ENCODE assay signal across 10 cellular contexts in the genomic region with DNA sequence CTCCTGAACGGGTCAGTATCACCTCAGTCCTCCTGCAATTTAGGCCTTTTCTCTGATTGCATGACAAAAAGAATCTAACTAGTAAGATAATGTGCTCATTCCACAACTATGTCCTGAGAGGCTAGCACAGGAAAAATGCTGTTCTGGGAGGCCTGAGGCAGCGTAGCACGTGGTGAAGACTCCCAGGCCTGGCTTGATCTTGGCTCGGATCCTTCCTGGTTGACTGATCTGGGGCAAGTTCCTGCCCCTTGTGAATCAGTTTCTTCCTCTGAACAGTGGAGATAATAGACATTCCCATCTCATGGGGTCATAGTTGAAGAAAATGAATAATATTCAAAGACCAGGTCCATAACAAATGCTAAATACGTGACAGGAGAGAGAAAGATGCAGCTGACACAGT. TPM values are rescaled to one million over a fixed set of nuclear protein-coding genes. Genes with fewer than 3 reads are reported as not detected.
A peak's percentile ranks its signal among the peaks of the same experiment; 100 is the strongest.
DNase-seq lines count a peak whose midpoint lies in the region; ATAC-seq, FAIRE-seq and TF ChIP-seq lines count a peak whose summit lies in the region.
"Had no signal": no experiment of that assay in that cellular context is flagged by ENCODE, and none has a peak within 500 bp of the region (broad histone marks: within the 10 kb centered on the region; RNA-seq: fewer than 3 reads in every experiment).

No MANE protein-coding gene starts in this region.

- intact Hi-C loops in adrenal gland (cut with DNase I) = no loop called here
- intact Hi-C loops in left ventricle myocardium inferior (cut with micrococcal nuclease) = no loop called here
- intact Hi-C loops in ovary (cut with DNase I) = no loop called here

- no peaks in the 10 kb centered on the region for H3K9me3 ChIP-seq in adrenal gland (replicated peaks in 1 of 3)
- H3K9me3 ChIP-seq in left ventricle myocardium inferior (replicated peaks) = no peaks in the 10 kb centered on the region
- H3K9me3 ChIP-seq in skeletal muscle tissue (ENCODE audit: control insufficient read depth in 3 of 3, low read length in 3 of 3) = no peaks in the 10 kb centered on the region
- H3K9me3 ChIP-seq in ovary = no peaks in the 10 kb centered on the region

- peak; percentile 29 for DNase-seq in H54 (ENCODE audit: insufficient read length, low spot score)
- DNase-seq in adrenal gland = peak in 5 of 7 donors; percentile 25 to 67 (median 34)
- DNase-seq in left ventricle myocardium inferior = no peak
- DNase-seq in NCI-H2107 treated with DMSO at 0.1 percent for 48 hours (lab: John Stamatoyannopoulos, UW; ENCODE audit: unreplicated experiment) = no peak
- no peak for DNase-seq in GF-D8 (lab: John Stamatoyannopoulos, UW)
- no peak for DNase-seq in ovary
- DNase-seq: anterior cingulate cortex; stimulated activated CD4-positive, alpha-beta T cell treated with anti-CD3 and anti-CD28 coated beads, Interleukin-4, amount 100 ng/mL, for 4 hours had no signal

- WGBS in adrenal gland, 4 donors = 58 to 79% (median 69%) methylated on average over 5 of the region's 5 CpGs
- 50 to 64% (median 58%) methylated on average over 5 of the region's 5 CpGs for WGBS in ovary, 3 donors

- TF ChIP-seq POLR2A in H54 (IDR thresholded peaks at IDR 0.05; ENCODE audit: low read depth, low read length) (no peak), adrenal gland (IDR thresholded peaks at IDR 0.05) (no peak), ovary (IDR thresholded peaks at IDR 0.05) (no peak)

- no peak overlapping the region for H3K9ac ChIP-seq in skeletal muscle tissue (ENCODE audit: low read depth in 1 of 3, low read length in 3 of 3)

- TF ChIP-seq CTCF in adrenal gland (IDR thresholded peaks at IDR 0.05) (no peak), left ventricle myocardium inferior (IDR thresholded peaks at IDR 0.05; ENCODE audit: borderline replicate concordance) (no peak), ovary (IDR thresholded peaks at IDR 0.05) (no peak)

- H3K27ac ChIP-seq in adrenal gland = peak overlapping the region in 1 of 5 donors; percentile 53
- peak overlapping the region; percentile 66 for H3K27ac ChIP-seq in left ventricle myocardium inferior (replicated peaks)
- peak overlapping the region; percentile 67 for H3K27ac ChIP-seq in skeletal muscle tissue (ENCODE audit: low read depth, low read length)
- no peak overlapping the region for H3K27ac ChIP-seq in ovary

- H3K4me1 ChIP-seq in adrenal gland (replicated peaks in 1 of 2) (no peaks in the 10 kb centered on the region), left ventricle myocardium inferior (peaks cover 8% of the 10 kb centered on the region), skeletal muscle tissue (ENCODE audit: control insufficient read depth in 3 of 3, insufficient read depth in 3 of 3, low read length in 3 of 3) (peaks cover 14 to 25% (median 16%) of the 10 kb centered on the region in 3 donors), ovary (ENCODE audit: insufficient read depth) (no peaks in the 10 kb centered on the region)

- H3K4me3 ChIP-seq in adrenal gland (no peak overlapping the region), left ventricle myocardium inferior (no peak overlapping the region), skeletal muscle tissue (ENCODE audit: low read length in 3 of 3) (no peak overlapping the region), ovary (no peak overlapping the region)

- no peaks in the 10 kb centered on the region for H3K36me3 ChIP-seq in adrenal gland (replicated peaks in 1 of 2)
- H3K36me3 ChIP-seq in left ventricle myocardium inferior = no peaks in the 10 kb centered on the region
- no peaks in the 10 kb centered on the region for H3K36me3 ChIP-seq in skeletal muscle tissue (ENCODE audit: control insufficient read depth in 3 of 3, insufficient read depth in 3 of 3, low read length in 3 of 3)
- H3K36me3 ChIP-seq in ovary = no peaks in the 10 kb centered on the region

- no peak for FAIRE-seq in H54 (lab: Jason Lieb, UNC)

- TF ChIP-seq EP300 in ovary (IDR thresholded peaks at IDR 0.05) = no peak

- ATAC-seq in HG03280 (IDR thresholded peaks at IDR 0.05; ENCODE audit: unreplicated experiment) = no peak

- H3K27me3 ChIP-seq in adrenal gland (no peaks in the 10 kb centered on the region), left ventricle myocardium inferior (ENCODE audit: low read depth) (no peaks in the 10 kb centered on the region), skeletal muscle tissue (ENCODE audit: control insufficient read depth in 3 of 3, insufficient read depth in 3 of 3, low read length in 3 of 3) (peaks cover 0 to 17% (median 14%) of the 10 kb centered on the region in 3 donors), ovary (no peaks in the 10 kb centered on the region)

RNA-seq across cellular contexts. Expression of a gene that starts 12.3 kb away (rescaled TPM):
- 10 to 100 TPM in 2 of 8 donors, 1 to 10 TPM in 6; 5.6 to 12.6 (median 9.4) TPM for total RNA-seq in adrenal gland
- 1 to 10 TPM in 2 of 3 donors, under 1 TPM in 1; 0.95 to 2.2 (median 2.1) TPM for polyA plus RNA-seq in adrenal gland
- total RNA-seq in left ventricle myocardium inferior = 0.60 TPM
- total RNA-seq in skeletal muscle tissue = 9.9 TPM
- 1 to 10 TPM in 4 of 7 donors, under 1 TPM in 3; 0.18 to 1.9 (median 1.0) TPM for total RNA-seq in ovary
- 1 to 10 TPM; 1.3 to 5.0 TPM for polyA plus RNA-seq in ovary

Comparison
In these comparisons a context has a peak if more than half of its experiments do, and no peak if none do; other contexts are left out.
1. DNase-seq: peak in H54 (single experiment) and adrenal gland (5 of 7); none in left ventricle myocardium inferior (single experiment), NCI-H2107 treated with DMSO at 0.1 percent for 48 hours (single experiment), GF-D8 (single experiment) and ovary (0 of 5).
2. H3K27ac ChIP-seq: peak in left ventricle myocardium inferior (single experiment) and skeletal muscle tissue (single experiment); none in ovary (0 of 2).